ENCODE assay signal across 10 cellular contexts in the genomic region with DNA sequence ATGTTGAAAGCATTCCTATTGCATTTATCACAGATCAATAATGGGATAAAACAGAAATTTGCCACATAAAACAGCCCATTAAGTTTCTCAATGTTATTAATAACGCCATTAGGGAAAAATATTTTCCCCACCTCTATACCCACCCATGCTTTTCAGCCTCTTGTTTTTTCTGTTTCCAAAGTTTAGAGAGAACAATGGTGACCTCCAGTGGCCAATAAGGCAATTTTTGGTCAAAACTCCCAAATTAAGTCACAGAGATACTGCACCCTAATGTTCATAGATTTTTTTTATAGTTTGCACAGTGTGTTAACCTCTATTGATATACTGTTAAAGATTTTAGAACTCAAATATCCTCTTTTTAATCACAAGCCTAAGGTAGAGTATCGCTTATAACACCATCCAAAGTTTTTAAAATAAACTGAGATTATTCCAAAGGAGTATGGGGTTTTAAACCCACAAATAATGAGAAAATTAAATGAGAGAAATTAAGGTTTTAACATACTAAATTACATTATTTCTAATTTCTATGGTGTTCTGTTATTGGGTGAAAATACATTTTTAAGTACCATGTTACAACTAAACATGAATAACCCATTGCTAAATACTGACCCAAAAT.
A peak's percentile ranks its signal among the peaks of the same experiment; 100 is the strongest.
DNase-seq lines count a peak whose midpoint lies in the region; ATAC-seq and TF ChIP-seq lines count a peak whose summit lies in the region.
"Had no signal": no experiment of that assay in that cellular context is flagged by ENCODE, and none has a peak within 500 bp of the region (broad histone marks: within the 10 kb centered on the region; RNA-seq: fewer than 3 reads in every experiment).

No MANE protein-coding gene starts in this region.

- no peak overlapping the region for H3K27ac ChIP-seq in upper lobe of left lung

- no peaks in the 10 kb centered on the region for H3K27me3 Mint-ChIP-seq in activated CD8-positive, alpha-beta T cell treated with anti-CD3 and anti-CD28 coated beads for 36 hours
- peaks cover 2% of the 10 kb centered on the region for H3K27me3 Mint-ChIP-seq in activated CD8-positive, alpha-beta T cell treated with anti-CD3 and anti-CD28 coated beads, Interleukin-2, amount 10 ng/mL, durations not matched to agents 7 days and 5 days (ENCODE audit: low read depth)

- H3K36me3 ChIP-seq in upper lobe of left lung = no peaks in the 10 kb centered on the region

- ATAC-seq in activated CD8-positive, alpha-beta T cell treated with anti-CD3 and anti-CD28 coated beads for 36 hours = no peak
- no peak for ATAC-seq in activated CD8-positive, alpha-beta T cell treated with anti-CD3 and anti-CD28 coated beads, Interleukin-2, amount 10 ng/mL, durations not matched to agents 7 days and 5 days
- ATAC-seq in upper lobe of left lung (ENCODE audit: low FRiP score in 2 of 2) = peak in 1 of 2 donors; percentile 40
- no peak for ATAC-seq in HG02870 (IDR thresholded peaks at IDR 0.05; ENCODE audit: unreplicated experiment)
- ATAC-seq: activated T-cell treated with anti-CD3 and anti-CD28 coated beads, Interleukin-2, amount 50 U/mL, for 4 hours; left colon had no signal

- intact Hi-C loops in activated CD8-positive, alpha-beta T cell treated with anti-CD3 and anti-CD28 coated beads for 36 hours (cut with micrococcal nuclease) = loop anchor here (10.0 kb wide), 1 partner anchor 1287 kb away; no protein-coding TSS in a partner anchor

- POLR2A ChIA-PET in activated CD8-positive, alpha-beta T cell treated with anti-CD3 and anti-CD28 coated beads for 36 hours (lab: Charles Lee) = no interaction called here
- POLR2A ChIA-PET in activated CD8-positive, alpha-beta T cell treated with anti-CD3 and anti-CD28 coated beads, Interleukin-2, amount 10 ng/mL, durations not matched to agents 7 days and 5 days (lab: Charles Lee) = no interaction called here

- 72 to 73% methylated on average over 2 of the region's 2 CpGs for WGBS in upper lobe of left lung, 2 donors

- no peaks in the 10 kb centered on the region for H3K9me3 Mint-ChIP-seq in activated CD8-positive, alpha-beta T cell treated with anti-CD3 and anti-CD28 coated beads for 36 hours
- H3K9me3 Mint-ChIP-seq in activated CD8-positive, alpha-beta T cell treated with anti-CD3 and anti-CD28 coated beads, Interleukin-2, amount 10 ng/mL, durations not matched to agents 7 days and 5 days (ENCODE audit: insufficient read depth) = no peaks in the 10 kb centered on the region
- H3K9me3 Mint-ChIP-seq: activated T-cell treated with anti-CD3 and anti-CD28 coated beads, Interleukin-2, amount 50 U/mL, for 4 hours had no signal

- H3K36me3 Mint-ChIP-seq in activated CD8-positive, alpha-beta T cell treated with anti-CD3 and anti-CD28 coated beads for 36 hours (ENCODE audit: low read depth) = no peaks in the 10 kb centered on the region
- no peaks in the 10 kb centered on the region for H3K36me3 Mint-ChIP-seq in activated CD8-positive, alpha-beta T cell treated with anti-CD3 and anti-CD28 coated beads, Interleukin-2, amount 10 ng/mL, durations not matched to agents 7 days and 5 days (ENCODE audit: low read depth)

- H3K4me1 Mint-ChIP-seq in activated CD8-positive, alpha-beta T cell treated with anti-CD3 and anti-CD28 coated beads for 36 hours (ENCODE audit: low read depth) = no peaks in the 10 kb centered on the region
- peaks cover 3% of the 10 kb centered on the region for H3K4me1 Mint-ChIP-seq in activated CD8-positive, alpha-beta T cell treated with anti-CD3 and anti-CD28 coated beads, Interleukin-2, amount 10 ng/mL, durations not matched to agents 7 days and 5 days (ENCODE audit: low read depth)

- peak; percentile 42 for TF ChIP-seq CTCF in activated CD8-positive, alpha-beta T cell treated with anti-CD3 and anti-CD28 coated beads for 36 hours (IDR thresholded peaks at IDR 0.05)
- TF ChIP-seq CTCF in fibroblast of mammary gland (conservative IDR thresholded peaks at IDR 0.05; ENCODE audit: control insufficient read depth, insufficient read depth, low read depth, low read length) = peak; percentile 59
- TF ChIP-seq CTCF in upper lobe of left lung (IDR thresholded peaks at IDR 0.05) = peak in 4 of 6 experiments; percentile 11 to 38 (median 25)

- TF ChIP-seq POLR2A in upper lobe of left lung (IDR thresholded peaks at IDR 0.05) = no peak

- no peak for TF ChIP-seq EP300 in upper lobe of left lung (IDR thresholded peaks at IDR 0.05)

- no peak overlapping the region for H3K4me3 Mint-ChIP-seq in activated CD8-positive, alpha-beta T cell treated with anti-CD3 and anti-CD28 coated beads for 36 hours
- H3K4me3 Mint-ChIP-seq in activated CD8-positive, alpha-beta T cell treated with anti-CD3 and anti-CD28 coated beads, Interleukin-2, amount 10 ng/mL, durations not matched to agents 7 days and 5 days = no peak overlapping the region
- H3K4me3 Mint-ChIP-seq: activated T-cell treated with anti-CD3 and anti-CD28 coated beads, Interleukin-2, amount 50 U/mL, for 4 hours had no signal

- H3K9me3 ChIP-seq in upper lobe of left lung = no peaks in the 10 kb centered on the region

- no peak for DNase-seq in activated CD8-positive, alpha-beta T cell treated with anti-CD3 and anti-CD28 coated beads for 36 hours
- no peak for DNase-seq in activated CD8-positive, alpha-beta T cell treated with anti-CD3 and anti-CD28 coated beads, Interleukin-2, amount 10 ng/mL, durations not matched to agents 7 days and 5 days
- DNase-seq in NCI-H2227 treated with DMSO at 0.1 percent for 48 hours (lab: John Stamatoyannopoulos, UW) (peak; percentile 7), fibroblast of mammary gland (ENCODE audit: low read depth) (peak; percentile 37), upper lobe of left lung (no peak), C1 segment of cervical spinal cord (lab: John Stamatoyannopoulos, UW) (no peak)
- no peak for DNase-seq in activated CD4-positive, alpha-beta T cell treated with anti-CD3 and anti-CD28 coated beads, Interleukin-2, amount 50 U/mL, for 4 hours
- DNase-seq: activated T-cell treated with anti-CD3 and anti-CD28 coated beads, Interleukin-2, amount 50 U/mL, for 4 hours; left colon had no signal

- CTCF ChIA-PET in activated CD8-positive, alpha-beta T cell treated with anti-CD3 and anti-CD28 coated beads for 36 hours (lab: Charles Lee) = interaction anchor here (0.9 to 2.1 kb wide), 3 partner anchors 15 to 259 kb away, joined by 3 to 15 read pairs (median 4); no protein-coding TSS in a partner anchor
- CTCF ChIA-PET in activated CD8-positive, alpha-beta T cell treated with anti-CD3 and anti-CD28 coated beads, Interleukin-2, amount 10 ng/mL, durations not matched to agents 7 days and 5 days (lab: Charles Lee) = interaction anchor here (1.6 kb wide), 1 partner anchor 10 kb away, joined by 3 read pairs; no protein-coding TSS in a partner anchor

- no peak overlapping the region for H3K27ac Mint-ChIP-seq in activated CD8-positive, alpha-beta T cell treated with anti-CD3 and anti-CD28 coated beads for 36 hours
- no peak overlapping the region for H3K27ac Mint-ChIP-seq in activated CD8-positive, alpha-beta T cell treated with anti-CD3 and anti-CD28 coated beads, Interleukin-2, amount 10 ng/mL, durations not matched to agents 7 days and 5 days

- H3K4me1 ChIP-seq in upper lobe of left lung = peaks cover 0 to 11% (median 0%) of the 10 kb centered on the region in 4 donors

- H3K4me3 ChIP-seq in fibroblast of mammary gland (ENCODE audit: control insufficient read depth, low read depth, low read length) (no peak overlapping the region), upper lobe of left lung (no peak overlapping the region)

- no peaks in the 10 kb centered on the region for H3K27me3 ChIP-seq in upper lobe of left lung

Comparison
In these comparisons a context has a peak if more than half of its experiments do, and no peak if none do; other contexts are left out.
1. DNase-seq: peak in NCI-H2227 treated with DMSO at 0.1 percent for 48 hours (single experiment) and fibroblast of mammary gland (single experiment); none in activated CD8-positive, alpha-beta T cell treated with anti-CD3 and anti-CD28 coated beads for 36 hours (single experiment), activated CD8-positive, alpha-beta T cell treated with anti-CD3 and anti-CD28 coated beads, Interleukin-2, amount 10 ng/mL, durations not matched to agents 7 days and 5 days (single experiment), upper lobe of left lung (0 of 2), C1 segment of cervical spinal cord (0 of 14) and activated CD4-positive, alpha-beta T cell treated with anti-CD3 and anti-CD28 coated beads, Interleukin-2, amount 50 U/mL, for 4 hours (0 of 2).
2. Peak in every context shown above with its lines, with median percentiles within 50 percentile points of each other: CTCF ChIP-seq.